In genomic region chr3:194246709-194247349, GRCh38 we compare ENCODE assay signal across 3 cellular contexts.
A peak's percentile ranks its signal among the peaks of the same experiment; 100 is the strongest.
TF ChIP-seq lines count a peak whose summit lies in the region.

No MANE protein-coding gene starts in this region.

TF ChIP-seq in GM23338, 12 proteins besides CTCF, POLR2A, EP300 and RAD21:
- TF ChIP-seq, protein P1, sequence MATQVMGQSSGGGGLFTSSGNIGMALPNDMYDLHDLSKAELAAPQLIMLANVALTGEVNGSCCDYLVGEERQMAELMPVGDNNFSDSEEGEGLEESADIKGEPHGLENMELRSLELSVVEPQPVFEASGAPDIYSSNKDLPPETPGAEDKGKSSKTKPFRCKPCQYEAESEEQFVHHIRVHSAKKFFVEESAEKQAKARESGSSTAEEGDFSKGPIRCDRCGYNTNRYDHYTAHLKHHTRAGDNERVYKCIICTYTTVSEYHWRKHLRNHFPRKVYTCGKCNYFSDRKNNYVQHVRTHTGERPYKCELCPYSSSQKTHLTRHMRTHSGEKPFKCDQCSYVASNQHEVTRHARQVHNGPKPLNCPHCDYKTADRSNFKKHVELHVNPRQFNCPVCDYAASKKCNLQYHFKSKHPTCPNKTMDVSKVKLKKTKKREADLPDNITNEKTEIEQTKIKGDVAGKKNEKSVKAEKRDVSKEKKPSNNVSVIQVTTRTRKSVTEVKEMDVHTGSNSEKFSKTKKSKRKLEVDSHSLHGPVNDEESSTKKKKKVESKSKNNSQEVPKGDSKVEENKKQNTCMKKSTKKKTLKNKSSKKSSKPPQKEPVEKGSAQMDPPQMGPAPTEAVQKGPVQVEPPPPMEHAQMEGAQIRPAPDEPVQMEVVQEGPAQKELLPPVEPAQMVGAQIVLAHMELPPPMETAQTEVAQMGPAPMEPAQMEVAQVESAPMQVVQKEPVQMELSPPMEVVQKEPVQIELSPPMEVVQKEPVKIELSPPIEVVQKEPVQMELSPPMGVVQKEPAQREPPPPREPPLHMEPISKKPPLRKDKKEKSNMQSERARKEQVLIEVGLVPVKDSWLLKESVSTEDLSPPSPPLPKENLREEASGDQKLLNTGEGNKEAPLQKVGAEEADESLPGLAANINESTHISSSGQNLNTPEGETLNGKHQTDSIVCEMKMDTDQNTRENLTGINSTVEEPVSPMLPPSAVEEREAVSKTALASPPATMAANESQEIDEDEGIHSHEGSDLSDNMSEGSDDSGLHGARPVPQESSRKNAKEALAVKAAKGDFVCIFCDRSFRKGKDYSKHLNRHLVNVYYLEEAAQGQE (IDR thresholded peaks at IDR 0.05; ENCODE audit: unreplicated experiment): no peak
- TF ChIP-seq JUNB (IDR thresholded peaks at IDR 0.05; ENCODE audit: unreplicated experiment) (no peak), STAT1 (IDR thresholded peaks at IDR 0.05; ENCODE audit: unreplicated experiment) (no peak), NANOG (IDR thresholded peaks at IDR 0.05; ENCODE audit: borderline replicate concordance) (no peak)

TF ChIP-seq in WTC11, 78 proteins besides CTCF, POLR2A, EP300 and RAD21:
- TF ChIP-seq ZBTB21 (CRISPR knock-in tag; IDR thresholded peaks at IDR 0.05; ENCODE audit: borderline replicate concordance) (no peak), NR2C2 (CRISPR knock-in tag; IDR thresholded peaks at IDR 0.05) (no peak), E2F1 (CRISPR knock-in tag; IDR thresholded peaks at IDR 0.05) (no peak), RORB (CRISPR knock-in tag; IDR thresholded peaks at IDR 0.05) (no peak), KAT7 (CRISPR knock-in tag; IDR thresholded peaks at IDR 0.05; ENCODE audit: borderline replicate concordance) (no peak), MAX (CRISPR knock-in tag; IDR thresholded peaks at IDR 0.05) (no peak), SMAD3 (CRISPR knock-in tag; IDR thresholded peaks at IDR 0.05; ENCODE audit: borderline replicate concordance) (no peak), FOXJ3 (CRISPR knock-in tag; IDR thresholded peaks at IDR 0.05; ENCODE audit: borderline replicate concordance) (no peak), CREB1 (CRISPR knock-in tag; IDR thresholded peaks at IDR 0.05) (no peak), HMGA2 (CRISPR knock-in tag; IDR thresholded peaks at IDR 0.05) (no peak), ATF3 (CRISPR knock-in tag; conservative IDR thresholded peaks at IDR 0.05) (no peak), CBFB (CRISPR knock-in tag; IDR thresholded peaks at IDR 0.05; ENCODE audit: low read depth) (no peak), CREM (CRISPR knock-in tag; IDR thresholded peaks at IDR 0.05) (no peak)
- TF ChIP-seq, protein P2, sequence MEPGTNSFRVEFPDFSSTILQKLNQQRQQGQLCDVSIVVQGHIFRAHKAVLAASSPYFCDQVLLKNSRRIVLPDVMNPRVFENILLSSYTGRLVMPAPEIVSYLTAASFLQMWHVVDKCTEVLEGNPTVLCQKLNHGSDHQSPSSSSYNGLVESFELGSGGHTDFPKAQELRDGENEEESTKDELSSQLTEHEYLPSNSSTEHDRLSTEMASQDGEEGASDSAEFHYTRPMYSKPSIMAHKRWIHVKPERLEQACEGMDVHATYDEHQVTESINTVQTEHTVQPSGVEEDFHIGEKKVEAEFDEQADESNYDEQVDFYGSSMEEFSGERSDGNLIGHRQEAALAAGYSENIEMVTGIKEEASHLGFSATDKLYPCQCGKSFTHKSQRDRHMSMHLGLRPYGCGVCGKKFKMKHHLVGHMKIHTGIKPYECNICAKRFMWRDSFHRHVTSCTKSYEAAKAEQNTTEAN (CRISPR knock-in tag; IDR thresholded peaks at IDR 0.05): no peak
- TF ChIP-seq, protein P3, sequence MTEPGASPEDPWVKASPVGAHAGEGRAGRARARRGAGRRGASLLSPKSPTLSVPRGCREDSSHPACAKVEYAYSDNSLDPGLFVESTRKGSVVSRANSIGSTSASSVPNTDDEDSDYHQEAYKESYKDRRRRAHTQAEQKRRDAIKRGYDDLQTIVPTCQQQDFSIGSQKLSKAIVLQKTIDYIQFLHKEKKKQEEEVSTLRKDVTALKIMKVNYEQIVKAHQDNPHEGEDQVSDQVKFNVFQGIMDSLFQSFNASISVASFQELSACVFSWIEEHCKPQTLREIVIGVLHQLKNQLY (CRISPR knock-in tag; IDR thresholded peaks at IDR 0.05): no peak
- TF ChIP-seq, protein P4, sequence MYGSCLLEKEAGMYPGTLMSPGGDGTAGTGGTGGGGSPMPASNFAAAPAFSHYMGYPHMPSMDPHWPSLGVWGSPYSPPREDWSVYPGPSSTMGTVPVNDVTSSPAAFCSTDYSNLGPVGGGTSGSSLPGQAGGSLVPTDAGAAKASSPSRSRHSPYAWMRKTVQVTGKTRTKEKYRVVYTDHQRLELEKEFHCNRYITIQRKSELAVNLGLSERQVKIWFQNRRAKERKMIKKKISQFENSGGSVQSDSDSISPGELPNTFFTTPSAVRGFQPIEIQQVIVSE (CRISPR knock-in tag; IDR thresholded peaks at IDR 0.05; ENCODE audit: borderline replicate concordance): no peak

TF ChIP-seq in HepG2, 621 proteins besides CTCF, POLR2A, EP300 and RAD21:
- no peak for TF ChIP-seq RFXAP (CRISPR knock-in tag; IDR thresholded peaks at IDR 0.05; ENCODE audit: borderline replicate concordance)
- TF ChIP-seq ZNF569 (CRISPR knock-in tag; IDR thresholded peaks at IDR 0.05; ENCODE audit: borderline replicate concordance): no peak
- no peak for TF ChIP-seq GFI1 (CRISPR knock-in tag; IDR thresholded peaks at IDR 0.05; ENCODE audit: borderline replicate concordance)
- TF ChIP-seq PRDM4 (CRISPR knock-in tag; IDR thresholded peaks at IDR 0.05; ENCODE audit: borderline replicate concordance): no peak
- TF ChIP-seq ZNF382 (CRISPR knock-in tag; IDR thresholded peaks at IDR 0.05; ENCODE audit: borderline replicate concordance): no peak
- TF ChIP-seq HNF4A (CRISPR knock-in tag; IDR thresholded peaks at IDR 0.05): 0 out of 2 replicates have a peak, but pooled peaks have one; percentile 14
- no peak for TF ChIP-seq TRIM22 (IDR thresholded peaks at IDR 0.05)
